27 cellular contexts compared by ENCODE assay signal in the genomic region with DNA sequence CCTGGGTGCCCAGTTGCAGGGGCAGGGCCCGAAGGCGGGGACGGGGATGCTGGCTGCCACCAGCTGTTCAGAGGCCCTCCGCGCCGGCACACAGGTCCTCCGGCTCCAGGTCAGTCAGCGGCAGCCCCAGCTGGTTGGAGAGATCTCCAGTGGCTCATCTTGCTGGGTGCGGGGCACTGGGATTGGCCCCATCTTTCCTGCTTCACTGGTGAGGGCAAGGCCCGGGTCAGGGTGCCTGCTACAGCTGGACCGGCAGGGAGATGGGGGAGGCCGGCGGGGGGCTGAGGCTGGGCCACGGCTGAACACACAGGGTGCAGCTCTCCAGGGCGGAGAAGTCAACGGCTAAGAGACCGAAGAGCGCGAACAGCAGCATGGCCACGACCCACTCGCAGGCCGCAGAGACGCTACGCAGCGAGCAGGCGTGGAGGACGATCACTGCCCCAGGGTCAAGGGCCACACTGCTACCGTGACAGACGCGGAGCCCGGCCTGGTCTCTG. TPM values are rescaled to one million over a fixed set of nuclear protein-coding genes. Genes with fewer than 3 reads are reported as not detected.
"Had no signal": no experiment of that assay in that cellular context is flagged by ENCODE, and none has a peak within 500 bp of the region (broad histone marks: within the 10 kb centered on the region; RNA-seq: fewer than 3 reads in every experiment).

No MANE protein-coding gene starts in this region.

- H3K27ac ChIP-seq: breast epithelium, coronary artery, gastroesophageal sphincter, heart right ventricle, prostate gland had no signal

- H3K36me3 Mint-ChIP-seq: activated naive CD8-positive, alpha-beta T cell treated with anti-CD3 and anti-CD28 coated beads for 36 hours; naive B cell had no signal

- H3K4me3 ChIP-seq: breast epithelium, coronary artery, gastroesophageal sphincter, heart right ventricle, lung, prostate gland had no signal

- H3K9me3 Mint-ChIP-seq: activated B cell treated with CpG ODN at 0.5 μM for 24 hours; activated naive CD8-positive, alpha-beta T cell treated with anti-CD3 and anti-CD28 coated beads for 36 hours; endodermal cell; naive B cell; T-helper 1 cell treated with Interleukin-12 subunit alpha and Interleukin-12 subunit beta and Interleukin-4 antibody, amounts not matched to agents 30 μg/mL and 1 μg/mL, for 36 hours had no signal

- H3K4me1 Mint-ChIP-seq: activated B cell treated with CpG ODN at 0.5 μM for 24 hours; activated naive CD8-positive, alpha-beta T cell treated with anti-CD3 and anti-CD28 coated beads for 36 hours; naive B cell had no signal

- H3K9me3 ChIP-seq: breast epithelium, esophagus squamous epithelium, gastroesophageal sphincter, prostate gland had no signal

- H3K27me3 Mint-ChIP-seq: activated B cell treated with CpG ODN at 0.5 μM for 24 hours; activated naive CD8-positive, alpha-beta T cell treated with anti-CD3 and anti-CD28 coated beads for 36 hours had no signal

- H3K27me3 ChIP-seq: breast epithelium, esophagus squamous epithelium, heart right ventricle had no signal

- H3K36me3 ChIP-seq: breast epithelium, esophagus squamous epithelium, prostate gland had no signal

- DNase-seq: activated B cell treated with CpG ODN at 0.5 μM for 24 hours; activated CD4-positive, alpha-beta T cell treated with anti-CD3 and anti-CD28 coated beads for 4 hours; activated CD4-positive, alpha-beta T cell treated with anti-CD3 and anti-CD28 coated beads, Interleukin-2, amount 50 U/mL, for 48 hours; activated CD8-positive, alpha-beta memory T cell treated with anti-CD3 and anti-CD28 coated beads, Interleukin-2, amount 50 U/mL, for 48 hours; activated naive CD4-positive, alpha-beta T cell treated with Interleukin-2 at 50 U/mL for 16 hours; activated naive CD8-positive, alpha-beta T cell treated with anti-CD3 and anti-CD28 coated beads for 36 hours; activated T-cell treated with anti-CD3 and anti-CD28 coated beads, Interleukin-2, amount 50 U/mL, for 48 hours; cerebellar nuclear complex; endodermal cell; esophagus squamous epithelium; heart right ventricle; naive B cell; stimulated activated CD4-positive, alpha-beta T cell treated with anti-CD3 and anti-CD28 coated beads, Interleukin-4, amount 100 ng/mL, for 24 hours; stimulated activated naive CD8-positive, alpha-beta T cell treated with anti-CD3 and anti-CD28 coated beads, Interleukin-15, Interleukin-2, amounts not matched to agents 100 U/mL and 50 U/mL, for 24 hours had no signal

- H3K27ac Mint-ChIP-seq: activated B cell treated with CpG ODN at 0.5 μM for 24 hours; activated naive CD8-positive, alpha-beta T cell treated with anti-CD3 and anti-CD28 coated beads for 36 hours; T-helper 1 cell treated with Interleukin-12 subunit alpha and Interleukin-12 subunit beta and Interleukin-4 antibody, amounts not matched to agents 30 μg/mL and 1 μg/mL, for 36 hours had no signal

- H3K4me1 ChIP-seq: breast epithelium, esophagus squamous epithelium, gastroesophageal sphincter, heart right ventricle, prostate gland had no signal

- H3K4me3 Mint-ChIP-seq: activated B cell treated with CpG ODN at 0.5 μM for 24 hours; activated naive CD8-positive, alpha-beta T cell treated with anti-CD3 and anti-CD28 coated beads for 36 hours; endodermal cell; naive B cell; T-helper 1 cell treated with Interleukin-12 subunit alpha and Interleukin-12 subunit beta and Interleukin-4 antibody, amounts not matched to agents 30 μg/mL and 1 μg/mL, for 36 hours had no signal

RNA-seq across cellular contexts. Expression of gene TMEM150B, which starts 12.5 kb away (rescaled TPM):
- total RNA-seq: activated B cell treated with CpG ODN at 0.5 μM for 24 hours; activated naive CD8-positive, alpha-beta T cell treated with anti-CD3 and anti-CD28 coated beads for 36 hours; kidney epithelial cell; prostate gland had no signal
- polyA plus RNA-seq: neural cell had no signal

RNA-seq across cellular contexts. Expression of gene COX6B2, which starts 41.9 kb away (rescaled TPM):
- total RNA-seq: activated B cell treated with CpG ODN at 0.5 μM for 24 hours; activated CD8-positive, alpha-beta memory T cell treated with anti-CD3 and anti-CD28 coated beads for 36 hours; activated naive CD8-positive, alpha-beta T cell treated with anti-CD3 and anti-CD28 coated beads for 36 hours; gastroesophageal sphincter; heart right ventricle; left lobe of liver; mesenteric fat pad; mucosa of gallbladder; subcutaneous adipose tissue had no signal
- polyA plus RNA-seq: heart right ventricle had no signal
